Comparison of ENCODE assay signal across 9 cellular contexts in genomic region chr2:218329027-218329825, GRCh38.
DNase-seq lines count a peak whose midpoint lies in the region; ATAC-seq and TF ChIP-seq lines count a peak whose summit lies in the region.
"Had no signal": no experiment of that assay in that cellular context is flagged by ENCODE, and none has a peak within 500 bp of the region (broad histone marks: within the 10 kb centered on the region; RNA-seq: fewer than 3 reads in every experiment).

No MANE protein-coding gene starts in this region.

- DNase-seq in DMS53 (lab: John Stamatoyannopoulos, UW) (peak; percentile 5), DMS53 treated with DMSO at 0.1 percent for 48 hours (lab: John Stamatoyannopoulos, UW; ENCODE audit: unreplicated experiment) (no peak), WERI-Rb-1 (peak; percentile 79), substantia nigra (lab: John Stamatoyannopoulos, UW) (no peak), GF-D8 (lab: John Stamatoyannopoulos, UW) (no peak), OCI-M2 (lab: John Stamatoyannopoulos, UW; ENCODE audit: unreplicated experiment) (no peak)
- no peak for DNase-seq in NK-92 treated with Interleukin-12 subunit alpha and Interleukin-12 subunit beta, amount 100 ng/mL, for 24 hours (lab: John Stamatoyannopoulos, UW)
- DNase-seq: NCI-H146 had no signal

- H3K27ac ChIP-seq in WERI-Rb-1 = peak overlapping the region; percentile 70
- H3K27ac ChIP-seq in substantia nigra (ENCODE audit: low read depth, low read length, poor library complexity, severe bottlenecking) = peak overlapping the region; percentile 77

- H3K36me3 ChIP-seq in WERI-Rb-1 = no peaks in the 10 kb centered on the region

- peak; percentile 55 for ATAC-seq in HG02678 (IDR thresholded peaks at IDR 0.05; ENCODE audit: unreplicated experiment)

- H3K4me3 ChIP-seq in WERI-Rb-1 (ENCODE audit: low read depth, low read length) = no peak overlapping the region

- no peak for TF ChIP-seq CTCF in WERI-Rb-1 (IDR thresholded peaks at IDR 0.05; ENCODE audit: low read depth, low read length)

- H3K9me3 ChIP-seq in WERI-Rb-1 (ENCODE audit: severe bottlenecking) = no peaks in the 10 kb centered on the region

- H3K27me3 ChIP-seq in WERI-Rb-1 (ENCODE audit: insufficient read depth, low read depth, severe bottlenecking) = no peaks in the 10 kb centered on the region

Comparison
In these comparisons a context has a peak if more than half of its experiments do, and no peak if none do; other contexts are left out.
1. DNase-seq: peak in DMS53 (single experiment) and WERI-Rb-1 (single experiment); none in DMS53 treated with DMSO at 0.1 percent for 48 hours (single experiment), substantia nigra (0 of 49), NK-92 treated with Interleukin-12 subunit alpha and Interleukin-12 subunit beta, amount 100 ng/mL, for 24 hours (single experiment), GF-D8 (single experiment) and OCI-M2 (single experiment).